ENCODE assay signal across 17 cellular contexts in the genomic region with DNA sequence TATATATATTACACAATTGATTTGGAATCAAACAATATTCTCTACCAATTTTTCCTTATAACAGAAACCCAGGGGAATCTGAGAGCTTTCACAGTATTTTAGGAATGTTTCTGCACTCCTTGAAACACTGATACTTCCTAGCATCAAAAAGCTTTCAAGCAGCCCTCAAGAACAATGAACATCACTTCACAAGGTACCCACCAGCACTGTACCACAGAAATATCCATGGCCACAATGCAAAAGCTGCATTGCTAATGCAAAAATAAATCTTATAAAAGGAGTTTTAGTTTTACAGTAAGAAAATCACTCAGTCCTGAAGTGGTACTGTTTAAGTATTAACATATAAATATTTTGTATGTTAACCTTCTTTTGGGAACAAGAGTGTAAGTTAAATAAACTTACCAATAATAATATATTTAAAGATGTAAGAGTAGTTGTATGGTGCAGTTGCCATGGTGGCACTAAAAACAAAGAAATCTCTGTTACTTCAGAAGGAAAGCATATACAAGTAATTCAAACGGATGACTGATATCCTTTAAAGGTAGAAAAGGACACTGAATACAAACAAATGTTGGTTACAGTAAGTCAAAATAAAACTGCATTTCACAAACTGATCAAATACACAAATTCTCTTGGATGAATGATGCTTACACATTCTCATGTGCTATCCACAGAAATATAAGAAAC. TPM values are rescaled to one million over a fixed set of nuclear protein-coding genes. Genes with fewer than 3 reads are reported as not detected.
A peak's percentile ranks its signal among the peaks of the same experiment; 100 is the strongest.
DNase-seq lines count a peak whose midpoint lies in the region; ATAC-seq and TF ChIP-seq lines count a peak whose summit lies in the region.
"Had no signal": no experiment of that assay in that cellular context is flagged by ENCODE, and none has a peak within 500 bp of the region (broad histone marks: within the 10 kb centered on the region; RNA-seq: fewer than 3 reads in every experiment).

No MANE protein-coding gene starts in this region.

- peak overlapping the region in 7 of 11 experiments; percentile 14 to 46 (median 21); a peak in 9 of 22 replicates for H3K4me2 ChIP-seq in BLaER1 treated with 17β-estradiol and CSF1 and Interleukin-3, amounts not matched to agents 10 nM and 100 nM

- H3K4me1 ChIP-seq in BLaER1 treated with 17β-estradiol and CSF1 and Interleukin-3, amounts not matched to agents 10 nM and 100 nM = peaks cover 18 to 79% (median 65%) of the 10 kb centered on the region in 10 experiments
- peaks cover 0 to 96% (median 30%) of the 10 kb centered on the region in 4 donors for H3K4me1 ChIP-seq in tibial artery

- H3K36me3 ChIP-seq in BLaER1 treated with 17β-estradiol and CSF1 and Interleukin-3, amounts not matched to agents 10 nM and 100 nM = peaks cover 9 to 35% (median 23%) of the 10 kb centered on the region in 11 experiments; a peak in 19 of 22 replicates
- no peaks in the 10 kb centered on the region for H3K36me3 ChIP-seq in tibial artery
- H3K36me3 ChIP-seq: vagina had no signal

- H3K36me3 Mint-ChIP-seq in IgD-negative memory B cell = peaks cover 2% of the 10 kb centered on the region
- peaks cover 16% of the 10 kb centered on the region for H3K36me3 Mint-ChIP-seq in central memory CD8-positive, alpha-beta T cell (ENCODE audit: insufficient read depth)
- H3K36me3 Mint-ChIP-seq in naive B cell = peaks cover 0 to 4% of the 10 kb centered on the region in 2 donors

- H3K9me3 Mint-ChIP-seq in IgD-negative memory B cell (no peaks in the 10 kb centered on the region), naive B cell (no peaks in the 10 kb centered on the region)
- no peaks in the 10 kb centered on the region for H3K9me3 Mint-ChIP-seq in central memory CD8-positive, alpha-beta T cell

- H3K4me3 ChIP-seq in BLaER1 treated with 17β-estradiol and CSF1 and Interleukin-3, amounts not matched to agents 10 nM and 100 nM = no peak overlapping the region
- H3K4me3 ChIP-seq in tibial artery = no peak overlapping the region
- H3K4me3 ChIP-seq: SJSA1, stomach, vagina had no signal

- no peaks in the 10 kb centered on the region for H3K9me3 ChIP-seq in BLaER1 treated with 17β-estradiol and CSF1 and Interleukin-3, amounts not matched to agents 10 nM and 100 nM (replicated peaks in 1 of 11)
- H3K9me3 ChIP-seq in tibial artery = no peaks in the 10 kb centered on the region
- H3K9me3 ChIP-seq: SJSA1, stomach, vagina had no signal

- H4K20me1 ChIP-seq in BLaER1 treated with 17β-estradiol and CSF1 and Interleukin-3, amounts not matched to agents 10 nM and 100 nM = peaks cover 84 to 100% (median 100%) of the 10 kb centered on the region in 11 experiments

- intact Hi-C loops in tibial artery (cut with DNase I; ENCODE audit: low total_unique reads) = no loop called here

- peak overlapping the region in 1 of 11 experiments; percentile 43; a peak in 1 of 22 replicates for H3K9ac ChIP-seq in BLaER1 treated with 17β-estradiol and CSF1 and Interleukin-3, amounts not matched to agents 10 nM and 100 nM

- H3K27me3 ChIP-seq in BLaER1 treated with 17β-estradiol and CSF1 and Interleukin-3, amounts not matched to agents 10 nM and 100 nM = no peaks in the 10 kb centered on the region
- H3K27me3 ChIP-seq in tibial artery = no peaks in the 10 kb centered on the region
- H3K27me3 ChIP-seq: SJSA1, stomach, vagina had no signal

- H3K4me1 Mint-ChIP-seq in IgD-negative memory B cell = peaks cover 60 to 82% (median 71%) of the 10 kb centered on the region in 3 donors
- peaks cover 69% of the 10 kb centered on the region for H3K4me1 Mint-ChIP-seq in central memory CD8-positive, alpha-beta T cell
- H3K4me1 Mint-ChIP-seq in naive B cell = peaks cover 49 to 65% (median 51%) of the 10 kb centered on the region in 3 donors

- H3K27ac Mint-ChIP-seq in IgD-negative memory B cell (peak overlapping the region in 2 of 3 donors; percentile 6 to 17), naive B cell (peak overlapping the region in 2 of 6 donors; percentile 24 to 55)
- peak overlapping the region; percentile 47 for H3K27ac Mint-ChIP-seq in central memory CD8-positive, alpha-beta T cell (ENCODE audit: low read depth)

- TF ChIP-seq CTCF in tibial artery (IDR thresholded peaks at IDR 0.05) = no peak

- no peak for DNase-seq in central memory CD8-positive, alpha-beta T cell (ENCODE audit: low spot score in 2 of 2)
- no peak for DNase-seq in naive B cell
- no peak for DNase-seq in tibial artery
- no peak for DNase-seq in RPMI8226
- no peak for DNase-seq in DMS 273 (lab: John Stamatoyannopoulos, UW; ENCODE audit: unreplicated experiment)
- DNase-seq in GM19238 (ENCODE audit: insufficient read length, low spot score) = no peak
- DNase-seq: activated CD4-positive, alpha-beta T cell treated with anti-CD3 and anti-CD28 coated beads, Interleukin-2, amount 50 U/mL, for 1 hour; amniotic stem cell; DND-41; NCI-H1436; NCI-H345; stomach had no signal

- peak overlapping the region in 1 of 11 experiments; percentile 25; a peak in 1 of 22 replicates for H3K27ac ChIP-seq in BLaER1 treated with 17β-estradiol and CSF1 and Interleukin-3, amounts not matched to agents 10 nM and 100 nM
- H3K27ac ChIP-seq in tibial artery = no peak overlapping the region
- H3K27ac ChIP-seq: SJSA1, stomach, vagina had no signal

- H3K4me3 Mint-ChIP-seq in IgD-negative memory B cell = no peak overlapping the region
- H3K4me3 Mint-ChIP-seq in central memory CD8-positive, alpha-beta T cell = no peak overlapping the region
- no peak overlapping the region for H3K4me3 Mint-ChIP-seq in naive B cell

- no peaks in the 10 kb centered on the region for H3K27me3 Mint-ChIP-seq in IgD-negative memory B cell
- no peaks in the 10 kb centered on the region for H3K27me3 Mint-ChIP-seq in central memory CD8-positive, alpha-beta T cell
- no peaks in the 10 kb centered on the region for H3K27me3 Mint-ChIP-seq in naive B cell
- H3K27me3 Mint-ChIP-seq: progenitor cell of endocrine pancreas had no signal

- ATAC-seq in central memory CD8-positive, alpha-beta T cell (replicated peaks; ENCODE audit: extremely low read depth, poor library complexity, severe bottlenecking) = peak; percentile 50
- ATAC-seq in naive B cell (ENCODE audit: low read depth in 2 of 2) = peak; percentile 26 to 33

RNA-seq across cellular contexts. Expression of a gene that starts 8.6 kb away (rescaled TPM):
- polyA plus RNA-seq in IgD-negative memory B cell (35.7 TPM), naive B cell (ENCODE audit: low read depth in 6 of 6) (10 to 100 TPM; 42.2 to 49.1 (median 44.8) TPM)
